10 cellular contexts compared by ENCODE assay signal in genomic region chr9:129322022-129322621, GRCh38.
DNase-seq lines count a peak whose midpoint lies in the region; ATAC-seq and TF ChIP-seq lines count a peak whose summit lies in the region.
"Had no signal": no experiment of that assay in that cellular context is flagged by ENCODE, and none has a peak within 500 bp of the region (broad histone marks: within the 10 kb centered on the region; RNA-seq: fewer than 3 reads in every experiment).

No MANE protein-coding gene starts in this region.

- no peak for TF ChIP-seq CTCF in body of pancreas (IDR thresholded peaks at IDR 0.05)
- no peak for TF ChIP-seq CTCF in testis (IDR thresholded peaks at IDR 0.05)

- H3K79me1 ChIP-seq in mesenchymal stem cell (replicated peaks; ENCODE audit: low read length, poor library complexity, severe bottlenecking) = no peaks in the 10 kb centered on the region

- H3K18ac ChIP-seq in mesenchymal stem cell (ENCODE audit: low read depth in 1 of 2, low read length in 2 of 2) = peak overlapping the region; percentile 46 to 97

- H3K4me3 ChIP-seq in body of pancreas = no peak overlapping the region
- H3K4me3 ChIP-seq in mesenchymal stem cell (ENCODE audit: insufficient read depth in 1 of 2, low read depth in 1 of 2, low read length in 2 of 2) = no peak overlapping the region
- no peak overlapping the region for H3K4me3 ChIP-seq in testis

- peak overlapping the region in 1 of 2 experiments; percentile 13 for H3K14ac ChIP-seq in mesenchymal stem cell (ENCODE audit: low read length in 2 of 2)

- peak overlapping the region; percentile 93 to 100 for H2BK12ac ChIP-seq in mesenchymal stem cell (ENCODE audit: low read length in 2 of 2)

- H3K4ac ChIP-seq in mesenchymal stem cell (ENCODE audit: low read depth in 1 of 2, low read length in 2 of 2) = peak overlapping the region; percentile 75 to 94

- H3K27me3 ChIP-seq in body of pancreas (no peaks in the 10 kb centered on the region), mesenchymal stem cell (ENCODE audit: control insufficient read depth in 1 of 2, insufficient read depth in 1 of 2, low read length in 2 of 2) (no peaks in the 10 kb centered on the region), testis (no peaks in the 10 kb centered on the region)

- H2BK5ac ChIP-seq in mesenchymal stem cell (ENCODE audit: low read depth, low read length, poor library complexity, severe bottlenecking) = no peak overlapping the region

- DNase-seq in activated T-cell treated with anti-CD3 and anti-CD28 coated beads, Interleukin-2, amount 50 U/mL, for 1 hour = peak; percentile 19
- no peak for DNase-seq in activated T-cell treated with anti-CD3 and anti-CD28 coated beads for 4 hours
- peak in 1 of 4 donors; percentile 7 for DNase-seq in body of pancreas
- no peak for DNase-seq in mesenchymal stem cell
- no peak for DNase-seq in testis
- no peak for DNase-seq in NCI-H446 treated with DMSO at 0.1 percent for 48 hours (lab: John Stamatoyannopoulos, UW)
- no peak for DNase-seq in activated CD4-positive, alpha-beta T cell treated with anti-CD3 and anti-CD28 coated beads for 1 hour
- DNase-seq in NCI-H748 treated with DMSO at 0.1 percent for 48 hours (lab: John Stamatoyannopoulos, UW) = no peak
- DNase-seq: amygdala, NCI-H2081 had no signal

- H3K9me3 ChIP-seq in body of pancreas (no peaks in the 10 kb centered on the region), mesenchymal stem cell (ENCODE audit: control insufficient read depth, low read length) (no peaks in the 10 kb centered on the region), testis (no peaks in the 10 kb centered on the region)

- ATAC-seq in body of pancreas = no peak

- H2AK5ac ChIP-seq in mesenchymal stem cell (ENCODE audit: low read length, severe bottlenecking) = peak overlapping the region; percentile 60

- TF ChIP-seq POLR2A in body of pancreas (IDR thresholded peaks at IDR 0.05) (no peak), testis (IDR thresholded peaks at IDR 0.05) (no peak)

- H3K4me2 ChIP-seq in mesenchymal stem cell (ENCODE audit: low read length, poor library complexity, severe bottlenecking) = no peak overlapping the region

- H3K36me3 ChIP-seq in body of pancreas (replicated peaks in 1 of 2; ENCODE audit: insufficient read depth in 1 of 2, low read depth in 2 of 2) (no peaks in the 10 kb centered on the region), mesenchymal stem cell (ENCODE audit: control insufficient read depth in 1 of 2, insufficient read depth in 2 of 2, low read depth in 1 of 2, low read length in 2 of 2) (no peaks in the 10 kb centered on the region), testis (ENCODE audit: low read depth, missing control alignments) (no peaks in the 10 kb centered on the region)

- H2BK15ac ChIP-seq in mesenchymal stem cell (ENCODE audit: low read depth, poor library complexity, severe bottlenecking) = peak overlapping the region; percentile 29

- intact Hi-C loops in body of pancreas (cut with DNase I) = no loop called here
- intact Hi-C loops in testis (cut with DNase I; ENCODE audit: low total_unique reads) = no loop called here

- no peak overlapping the region for H3K9ac ChIP-seq in mesenchymal stem cell (ENCODE audit: low read length)

- no peak overlapping the region for H2BK120ac ChIP-seq in mesenchymal stem cell (ENCODE audit: low read depth, low read length)

- peak overlapping the region in 1 of 2 experiments; percentile 57 for H3K23ac ChIP-seq in mesenchymal stem cell (ENCODE audit: low read length in 2 of 2)

- peaks cover 27% of the 10 kb centered on the region for H3K4me1 ChIP-seq in body of pancreas
- peaks cover 29% of the 10 kb centered on the region for H3K4me1 ChIP-seq in mesenchymal stem cell (ENCODE audit: control insufficient read depth, insufficient read depth, low read depth, low read length)
- peaks cover 76% of the 10 kb centered on the region for H3K4me1 ChIP-seq in testis

- no peak overlapping the region for H2AFZ ChIP-seq in mesenchymal stem cell (ENCODE audit: low read depth, low read length)

- H4K91ac ChIP-seq in mesenchymal stem cell (ENCODE audit: low read length) = peak overlapping the region; percentile 73

- H3K27ac ChIP-seq in body of pancreas (peak overlapping the region in 3 of 4 donors; percentile 32 to 71 (median 48)), mesenchymal stem cell (ENCODE audit: low read length, poor library complexity, severe bottlenecking) (no peak overlapping the region), testis (peak overlapping the region; percentile 87 to 92)

- H4K8ac ChIP-seq in mesenchymal stem cell (ENCODE audit: low read length) = peak overlapping the region; percentile 47

- WGBS in body of pancreas, 2 donors = 99 to 100% methylated on average over 1 to 7 of the region's 7 CpGs
- WGBS in mesenchymal stem cell = 96% methylated on average over 7 of the region's 7 CpGs
- 89 to 90% methylated on average over 2 to 7 of the region's 7 CpGs for WGBS in testis, 2 donors
